ENCODE assay signal across 9 cellular contexts in the genomic region with DNA sequence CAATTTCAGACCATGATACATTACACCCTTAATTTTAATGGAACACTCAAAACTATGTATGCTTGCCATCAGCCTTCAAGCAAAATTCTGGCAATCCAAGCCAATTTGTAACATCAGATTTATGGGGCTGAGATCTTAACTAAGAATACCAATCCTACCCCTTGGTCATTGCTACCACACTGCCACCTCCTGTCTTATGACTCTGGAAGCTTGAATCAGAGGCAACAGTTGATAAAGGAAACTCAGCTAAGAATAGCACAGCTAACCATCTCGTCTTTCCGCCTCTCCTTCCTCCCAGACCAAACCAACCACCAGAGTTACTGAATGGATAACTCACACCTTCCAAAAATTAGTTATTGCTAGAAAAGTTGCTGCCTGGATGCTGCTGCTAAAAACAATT. TPM values are rescaled to one million over a fixed set of nuclear protein-coding genes. Genes with fewer than 3 reads are reported as not detected.
A peak's percentile ranks its signal among the peaks of the same experiment; 100 is the strongest.
DNase-seq lines count a peak whose midpoint lies in the region; ATAC-seq and TF ChIP-seq lines count a peak whose summit lies in the region.
"Had no signal": no experiment of that assay in that cellular context is flagged by ENCODE, and none has a peak within 500 bp of the region (broad histone marks: within the 10 kb centered on the region; RNA-seq: fewer than 3 reads in every experiment).

No MANE protein-coding gene starts in this region.

- no peak overlapping the region for H2BK120ac ChIP-seq in neuronal stem cell (ENCODE audit: low read depth, low read length)

- no peaks in the 10 kb centered on the region for H3K36me3 Mint-ChIP-seq in activated naive CD4-positive, alpha-beta T cell treated with anti-CD3 and anti-CD28 coated beads for 36 hours (ENCODE audit: low read depth)
- no peaks in the 10 kb centered on the region for H3K36me3 Mint-ChIP-seq in stimulated activated effector memory CD8-positive, alpha-beta T cell treated with anti-CD3 and anti-CD28 coated beads, Interleukin-12 subunit alpha, Interleukin-12 subunit beta, amount 100 ng/mL, for 72 hours

- H3K23ac ChIP-seq in neuronal stem cell (ENCODE audit: low read depth, low read length, poor library complexity): no peak overlapping the region

- H2BK15ac ChIP-seq in neuronal stem cell (ENCODE audit: low read length): no peak overlapping the region

- no peak overlapping the region for H2AFZ ChIP-seq in neuronal stem cell (ENCODE audit: low read length)

- peaks cover 64% of the 10 kb centered on the region for H3K27me3 Mint-ChIP-seq in activated naive CD4-positive, alpha-beta T cell treated with anti-CD3 and anti-CD28 coated beads for 36 hours (ENCODE audit: low read depth)

- no peaks in the 10 kb centered on the region for H3K79me1 ChIP-seq in neuronal stem cell (ENCODE audit: low read depth, low read length)

- H3K36me3 ChIP-seq in neuronal stem cell (replicated peaks in 1 of 2; ENCODE audit: control insufficient read depth in 2 of 2, insufficient read depth in 2 of 2, low read length in 2 of 2): peaks cover 6 to 91% of the 10 kb centered on the region in 2 donors
- H3K36me3 ChIP-seq in vagina: no peaks in the 10 kb centered on the region

- H3K4ac ChIP-seq in neuronal stem cell (ENCODE audit: low read length): no peak overlapping the region

- intact Hi-C loops in activated naive CD4-positive, alpha-beta T cell treated with anti-CD3 and anti-CD28 coated beads for 36 hours (cut with micrococcal nuclease): loop anchor here (1.0 kb wide), 3 partner anchors 106 to 190 kb away; no protein-coding TSS in a partner anchor
- intact Hi-C loops in vagina (cut with DNase I): no loop called here

- no peak for TF ChIP-seq CTCF in vagina (IDR thresholded peaks at IDR 0.05)

- no peak overlapping the region for H3K18ac ChIP-seq in neuronal stem cell (ENCODE audit: low read length)

- no peak overlapping the region for H3K14ac ChIP-seq in neuronal stem cell (ENCODE audit: low read length)

- peaks cover 5% of the 10 kb centered on the region for H3K4me1 Mint-ChIP-seq in activated naive CD4-positive, alpha-beta T cell treated with anti-CD3 and anti-CD28 coated beads for 36 hours (ENCODE audit: low read depth)
- peaks cover 7% of the 10 kb centered on the region for H3K4me1 Mint-ChIP-seq in stimulated activated effector memory CD8-positive, alpha-beta T cell treated with anti-CD3 and anti-CD28 coated beads, Interleukin-12 subunit alpha, Interleukin-12 subunit beta, amount 100 ng/mL, for 72 hours

- peak; percentile 37 for ATAC-seq in stimulated activated effector memory CD8-positive, alpha-beta T cell treated with anti-CD3 and anti-CD28 coated beads, Interleukin-12 subunit alpha, Interleukin-12 subunit beta, amount 100 ng/mL, for 72 hours
- no peak for ATAC-seq in GM21717 (IDR thresholded peaks at IDR 0.05; ENCODE audit: unreplicated experiment)

- H3K27me3 ChIP-seq in neuronal stem cell (ENCODE audit: control insufficient read depth in 3 of 3, insufficient read depth in 3 of 3, low read depth in 1 of 3, low read length in 3 of 3) (no peaks in the 10 kb centered on the region), vagina (peaks cover 3% of the 10 kb centered on the region)

- H2AK5ac ChIP-seq in neuronal stem cell (ENCODE audit: low read depth, low read length): no peak overlapping the region

- H3K4me1 ChIP-seq in neuronal stem cell (ENCODE audit: control insufficient read depth in 2 of 2, insufficient read depth in 1 of 2, low read depth in 1 of 2, low read length in 2 of 2): peaks cover 10 to 17% of the 10 kb centered on the region in 2 donors
- H3K4me1 ChIP-seq in vagina: peaks cover 3% of the 10 kb centered on the region

- CTCF ChIA-PET in activated naive CD4-positive, alpha-beta T cell treated with anti-CD3 and anti-CD28 coated beads for 36 hours (lab: Charles Lee): interaction anchor here (0.5 to 4.0 kb wide), 17 partner anchors 9 to 199 kb away, joined by 3 to 50 read pairs (median 4); no protein-coding TSS in a partner anchor

- H3K27ac Mint-ChIP-seq in activated naive CD4-positive, alpha-beta T cell treated with anti-CD3 and anti-CD28 coated beads for 36 hours: no peak overlapping the region
- H3K27ac Mint-ChIP-seq in stimulated activated effector memory CD8-positive, alpha-beta T cell treated with anti-CD3 and anti-CD28 coated beads, Interleukin-12 subunit alpha, Interleukin-12 subunit beta, amount 100 ng/mL, for 72 hours: no peak overlapping the region

- no peak overlapping the region for H3K4me2 ChIP-seq in neuronal stem cell (ENCODE audit: insufficient read depth, low read length, poor library complexity, severe bottlenecking)

- no peaks in the 10 kb centered on the region for H3K9me3 Mint-ChIP-seq in activated naive CD4-positive, alpha-beta T cell treated with anti-CD3 and anti-CD28 coated beads for 36 hours
- H3K9me3 Mint-ChIP-seq in stimulated activated effector memory CD8-positive, alpha-beta T cell treated with anti-CD3 and anti-CD28 coated beads, Interleukin-12 subunit alpha, Interleukin-12 subunit beta, amount 100 ng/mL, for 72 hours: no peaks in the 10 kb centered on the region

- no peak overlapping the region for H3K4me3 ChIP-seq in neuronal stem cell (ENCODE audit: low read length in 2 of 2)
- H3K4me3 ChIP-seq in vagina: no peak overlapping the region

- no peak overlapping the region for H4K91ac ChIP-seq in neuronal stem cell (ENCODE audit: low read depth, low read length, poor library complexity)

- no peak overlapping the region for H3K4me3 Mint-ChIP-seq in activated naive CD4-positive, alpha-beta T cell treated with anti-CD3 and anti-CD28 coated beads for 36 hours
- no peak overlapping the region for H3K4me3 Mint-ChIP-seq in stimulated activated effector memory CD8-positive, alpha-beta T cell treated with anti-CD3 and anti-CD28 coated beads, Interleukin-12 subunit alpha, Interleukin-12 subunit beta, amount 100 ng/mL, for 72 hours

- H3K27ac ChIP-seq in neuronal stem cell (replicated peaks; ENCODE audit: low read length): no peak overlapping the region
- H3K27ac ChIP-seq in vagina: no peak overlapping the region

- H2BK5ac ChIP-seq in neuronal stem cell (ENCODE audit: low read length): no peak overlapping the region

- no peak overlapping the region for H3K9ac ChIP-seq in neuronal stem cell (ENCODE audit: low read depth, low read length, poor library complexity)

- no CpG with 5 or more reads among the region's 2 CpGs for WGBS in neuronal stem cell (ENCODE audit: extremely low coverage in 2 of 2, insufficient read length in 2 of 2, insufficient replicate concordance in 1 of 2), 2 donors

- in situ Hi-C loops in SK-MEL-5 (cut with HindIII; ENCODE audit: low pct_unique_long_range_greater_than_20kb, low sequenced_read_pairs): no loop called here

- H3K9me3 ChIP-seq in neuronal stem cell (replicated peaks in 1 of 2; ENCODE audit: control insufficient read depth in 2 of 2, insufficient read depth in 1 of 2, low read depth in 1 of 2, low read length in 2 of 2): peaks cover 0 to 10% of the 10 kb centered on the region in 2 donors
- no peaks in the 10 kb centered on the region for H3K9me3 ChIP-seq in vagina

- TF ChIP-seq POLR2A in vagina (IDR thresholded peaks at IDR 0.05): no peak

- DNase-seq in activated naive CD4-positive, alpha-beta T cell treated with anti-CD3 and anti-CD28 coated beads for 36 hours: peak; percentile 56
- no peak for DNase-seq in activated naive CD4-positive, alpha-beta T cell treated with Interleukin-2 at 50 U/mL for 16 hours
- DNase-seq in SK-MEL-5 (ENCODE audit: low read depth, low spot score): peak; percentile 44
- DNase-seq in foreskin melanocyte: peak; percentile 70
- DNase-seq in stimulated activated effector memory CD8-positive, alpha-beta T cell treated with anti-CD3 and anti-CD28 coated beads, Interleukin-12 subunit alpha, Interleukin-12 subunit beta, amount 100 ng/mL, for 72 hours (ENCODE audit: low spot score in 2 of 2): peak in 1 of 2 donors; percentile 40
- no peak for DNase-seq in neuronal stem cell (ENCODE audit: low spot score)
- DNase-seq in vagina (ENCODE audit: extremely low spot score in 2 of 2): no peak
- DNase-seq: NCI-H187 treated with DMSO at 0.1 percent for 48 hours had no signal

- no peak overlapping the region for H2BK12ac ChIP-seq in neuronal stem cell (ENCODE audit: low read length)

- no peak overlapping the region for H4K8ac ChIP-seq in neuronal stem cell (ENCODE audit: low read depth, low read length)

RNA-seq across cellular contexts. Expression of a gene that starts 7.4 kb away (rescaled TPM):
- total RNA-seq in activated naive CD4-positive, alpha-beta T cell treated with anti-CD3 and anti-CD28 coated beads for 36 hours: under 1 TPM; 0.29 to 0.54 TPM
- total RNA-seq in SK-MEL-5 (2014; rRNA removed; shearing (Covaris generic)): 69.0 and 85.6 TPM in 2 replicates
- 67.3 and 76.3 TPM in 2 replicates for polyA plus RNA-seq in SK-MEL-5 (2015; cell fraction: cytosol; rRNA removed)
- polyA plus RNA-seq in SK-MEL-5 (2015; cell fraction: nucleus; rRNA removed): 174 and 191 TPM in 2 replicates
- 150 TPM for polyA plus RNA-seq in neuronal stem cell (2013, experiment 1 of 2)
- polyA plus RNA-seq in neuronal stem cell (2013, experiment 2 of 2): 156 TPM
- 11.8 TPM for total RNA-seq in vagina

Comparison
In these comparisons a context has a peak if more than half of its experiments do, and no peak if none do; other contexts are left out.
1. DNase-seq: peak in activated naive CD4-positive, alpha-beta T cell treated with anti-CD3 and anti-CD28 coated beads for 36 hours (single experiment), SK-MEL-5 (single experiment) and foreskin melanocyte (single experiment); none in activated naive CD4-positive, alpha-beta T cell treated with Interleukin-2 at 50 U/mL for 16 hours (single experiment), neuronal stem cell (single experiment) and vagina (0 of 2).